In genomic region chr12:110689002-110689600, GRCh38 we compare ENCODE assay signal across 8 cellular contexts. TPM values are rescaled to one million over a fixed set of nuclear protein-coding genes. Genes with fewer than 3 reads are reported as not detected.
DNase-seq lines count a peak whose midpoint lies in the region; ATAC-seq and TF ChIP-seq lines count a peak whose summit lies in the region.

TSS of gene HVCN1 (minus strand) at chr12:110689115. CDS start at chr12:110683245, 5,870 bp downstream.

- no peak within 1 kb of the TSS for H3K23ac ChIP-seq in mesendoderm (ENCODE audit: low read length)

- peaks cover 8% of the 10 kb centered on the region; the same call in 1 of the 2 replicates for H3K36me3 Mint-ChIP-seq in WTC11
- peaks cover 48 to 60% of the 10 kb centered on the region in 2 donors for H3K36me3 Mint-ChIP-seq in stimulated activated naive B cell treated with anti-CD40 and anti-IgM and Interleukin-4, amounts not matched to agents 10 μg/mL and 1 μg/mL and 100 μg/mL, for 72 hours

- peaks cover 32% of the 10 kb centered on the region for H3K27me3 Mint-ChIP-seq in WTC11 (ENCODE audit: low read depth)
- no peaks in the 10 kb centered on the region for H3K27me3 Mint-ChIP-seq in stimulated activated naive B cell treated with anti-CD40 and anti-IgM and Interleukin-4, amounts not matched to agents 10 μg/mL and 1 μg/mL and 100 μg/mL, for 72 hours

- no peak within 1 kb of the TSS for H2BK15ac ChIP-seq in mesendoderm (replicated peaks; ENCODE audit: low read depth)

- H3K79me2 ChIP-seq in mesendoderm (ENCODE audit: control insufficient read depth, insufficient read depth, low read length), result no peaks in the 10 kb centered on the region

- peaks cover 20% of the 10 kb centered on the region for H3K4me1 Mint-ChIP-seq in WTC11
- H3K4me1 Mint-ChIP-seq in stimulated activated naive B cell treated with anti-CD40 and anti-IgM and Interleukin-4, amounts not matched to agents 10 μg/mL and 1 μg/mL and 100 μg/mL, for 72 hours, result peaks cover 49 to 75% of the 10 kb centered on the region in 2 donors

- ATAC-seq in GM18511 (IDR thresholded peaks at IDR 0.05; ENCODE audit: unreplicated experiment), result peak; percentile 47
- peak; percentile 6 for ATAC-seq in HG03097 (IDR thresholded peaks at IDR 0.05; ENCODE audit: low FRiP score, unreplicated experiment)
- ATAC-seq in WTC11, result peak; percentile 76
- peak; percentile 52 to 64 for ATAC-seq in stimulated activated naive B cell treated with anti-CD40 and anti-IgM and Interleukin-4, amounts not matched to agents 10 μg/mL and 1 μg/mL and 100 μg/mL, for 72 hours (replicated peaks)

- H3K79me1 ChIP-seq in mesendoderm (ENCODE audit: low read length), result no peaks in the 10 kb centered on the region

- CTCF ChIA-PET in WTC11 (lab: Charles Lee), result interaction anchor here (0.9 kb wide), 1 partner anchor 10 kb away, joined by 3 read pairs; no protein-coding TSS in a partner anchor

- POLR2A ChIA-PET in WTC11 (lab: Charles Lee), result interaction anchor here (0.9 kb wide), 1 partner anchor 221 kb away, joined by 3 read pairs; the partner anchor contains the start of genes FAM216A and GPN3

- H3K4ac ChIP-seq in mesendoderm (ENCODE audit: low read depth, low read length), result peak within 1 kb of the TSS; percentile 26

- no peak within 1 kb of the TSS for H4K8ac ChIP-seq in mesendoderm (ENCODE audit: low read depth, low read length)

- TF ChIP-seq CTCF in WTC11 (IDR thresholded peaks at IDR 0.05), result no peak

- H4K5ac ChIP-seq in mesendoderm (ENCODE audit: low read length), result no peak within 1 kb of the TSS

- no peak within 1 kb of the TSS for H2AK5ac ChIP-seq in mesendoderm (ENCODE audit: low read length)

- H2BK120ac ChIP-seq in mesendoderm (ENCODE audit: low read depth, low read length), result no peak within 1 kb of the TSS

- peak within 1 kb of the TSS; percentile 85 for H3K4me3 Mint-ChIP-seq in WTC11
- H3K4me3 Mint-ChIP-seq in stimulated activated naive B cell treated with anti-CD40 and anti-IgM and Interleukin-4, amounts not matched to agents 10 μg/mL and 1 μg/mL and 100 μg/mL, for 72 hours, result peak within 1 kb of the TSS; percentile 95 to 100

- H3K4me1 ChIP-seq in mesendoderm (ENCODE audit: control insufficient read depth, low read depth, low read length), result peaks cover 6% of the 10 kb centered on the region

- H2BK5ac ChIP-seq in mesendoderm (ENCODE audit: low read length), result peak within 1 kb of the TSS; percentile 99

- peak within 1 kb of the TSS; percentile 96 for H3K27ac Mint-ChIP-seq in WTC11
- H3K27ac Mint-ChIP-seq in stimulated activated naive B cell treated with anti-CD40 and anti-IgM and Interleukin-4, amounts not matched to agents 10 μg/mL and 1 μg/mL and 100 μg/mL, for 72 hours, result peak within 1 kb of the TSS; percentile 99

- H3K4me3 ChIP-seq in mesendoderm (ENCODE audit: low read length), result peak within 1 kb of the TSS; percentile 40

- H3K9ac ChIP-seq in mesendoderm (ENCODE audit: low read length), result peak within 1 kb of the TSS; percentile 95

- peak within 1 kb of the TSS; percentile 100 for H3K56ac ChIP-seq in mesendoderm (ENCODE audit: low read length)

- H3K9me3 Mint-ChIP-seq in WTC11, result peaks cover 10% of the 10 kb centered on the region; the same call in 1 of the 2 replicates
- H3K9me3 Mint-ChIP-seq in stimulated activated naive B cell treated with anti-CD40 and anti-IgM and Interleukin-4, amounts not matched to agents 10 μg/mL and 1 μg/mL and 100 μg/mL, for 72 hours, result no peaks in the 10 kb centered on the region

- no peaks in the 10 kb centered on the region for H3K27me3 ChIP-seq in mesendoderm (ENCODE audit: insufficient read depth, low read length, poor library complexity)

- WGBS in mesendoderm (ENCODE audit: extremely low coverage, insufficient coverage, low lambda C conversion rate), result no CpG with 5 or more reads among the region's 54 CpGs

- peak within 1 kb of the TSS; percentile 86 for H3K27ac ChIP-seq in mesendoderm (ENCODE audit: low read depth, low read length)

- H3K4me2 ChIP-seq in mesendoderm (ENCODE audit: low read length), result peak within 1 kb of the TSS; percentile 96

- peak within 1 kb of the TSS; percentile 44 for H3K18ac ChIP-seq in mesendoderm (ENCODE audit: low read length)

- DNase-seq in WTC11 (ENCODE audit: low spot score) (peak; percentile 68), ecto neural progenitor cell (ENCODE audit: low spot score) (peak; percentile 89), mesendoderm (no peak), occipital lobe (lab: John Stamatoyannopoulos, UW) (no peak), kidney glomerular epithelial cell (lab: John Stamatoyannopoulos, UW) (no peak)
- DNase-seq in stimulated activated naive B cell treated with anti-CD40 and anti-IgM and Interleukin-4, amounts not matched to agents 10 μg/mL and 1 μg/mL and 100 μg/mL, for 72 hours, result no peak

- H3K36me3 ChIP-seq in mesendoderm (ENCODE audit: control insufficient read depth, insufficient read depth, low read length), result no peaks in the 10 kb centered on the region

TF ChIP-seq in WTC11, 78 proteins besides CTCF, POLR2A, EP300 and RAD21:
- TF ChIP-seq NFATC4 (CRISPR knock-in tag; IDR thresholded peaks at IDR 0.05) (no peak), AR (CRISPR knock-in tag; IDR thresholded peaks at IDR 0.05) (no peak), ZBTB21 (CRISPR knock-in tag; IDR thresholded peaks at IDR 0.05; ENCODE audit: borderline replicate concordance) (peak; percentile 48; the same call in 1 of the 2 replicates), NFE2L1 (CRISPR knock-in tag; IDR thresholded peaks at IDR 0.05) (0 out of 2 replicates have a peak, but pooled peaks have one; percentile 17), ZNF281 (CRISPR knock-in tag; IDR thresholded peaks at IDR 0.05) (0 out of 2 replicates have a peak, but pooled peaks have one; percentile 7)
- TF ChIP-seq, protein P1, sequence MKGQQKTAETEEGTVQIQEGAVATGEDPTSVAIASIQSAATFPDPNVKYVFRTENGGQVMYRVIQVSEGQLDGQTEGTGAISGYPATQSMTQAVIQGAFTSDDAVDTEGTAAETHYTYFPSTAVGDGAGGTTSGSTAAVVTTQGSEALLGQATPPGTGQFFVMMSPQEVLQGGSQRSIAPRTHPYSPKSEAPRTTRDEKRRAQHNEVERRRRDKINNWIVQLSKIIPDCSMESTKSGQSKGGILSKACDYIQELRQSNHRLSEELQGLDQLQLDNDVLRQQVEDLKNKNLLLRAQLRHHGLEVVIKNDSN (CRISPR knock-in tag; IDR thresholded peaks at IDR 0.05), result peak; percentile 20; the same call in 1 of the 2 replicates

RNA-seq across cellular contexts. Expression of gene HVCN1, which starts in this region (rescaled TPM):
- total RNA-seq in WTC11 (2021) (5.7 to 8.4 TPM (median 7.9 TPM) in 3 replicates), occipital lobe (8.3 TPM)
- 4.6 TPM for polyA plus RNA-seq in mesendoderm (2013, experiment 1 of 2)
- polyA plus RNA-seq in mesendoderm (2013, experiment 2 of 2), result 4.3 TPM

Comparison
In these comparisons a context has a peak if more than half of its experiments do, and no peak if none do; other contexts are left out.
1. ATAC-seq: peak in every context shown above with its lines; median percentile 76 in WTC11; 58 in stimulated activated naive B cell treated with anti-CD40 and anti-IgM and Interleukin-4, amounts not matched to agents 10 μg/mL and 1 μg/mL and 100 μg/mL, for 72 hours; 47 in GM18511; 6 in HG03097.
2. DNase-seq: peak in WTC11 (single experiment) and ecto neural progenitor cell (single experiment); none in mesendoderm (single experiment), stimulated activated naive B cell treated with anti-CD40 and anti-IgM and Interleukin-4, amounts not matched to agents 10 μg/mL and 1 μg/mL and 100 μg/mL, for 72 hours (single experiment), occipital lobe (single experiment) and kidney glomerular epithelial cell (single experiment).